In the genomic region with DNA sequence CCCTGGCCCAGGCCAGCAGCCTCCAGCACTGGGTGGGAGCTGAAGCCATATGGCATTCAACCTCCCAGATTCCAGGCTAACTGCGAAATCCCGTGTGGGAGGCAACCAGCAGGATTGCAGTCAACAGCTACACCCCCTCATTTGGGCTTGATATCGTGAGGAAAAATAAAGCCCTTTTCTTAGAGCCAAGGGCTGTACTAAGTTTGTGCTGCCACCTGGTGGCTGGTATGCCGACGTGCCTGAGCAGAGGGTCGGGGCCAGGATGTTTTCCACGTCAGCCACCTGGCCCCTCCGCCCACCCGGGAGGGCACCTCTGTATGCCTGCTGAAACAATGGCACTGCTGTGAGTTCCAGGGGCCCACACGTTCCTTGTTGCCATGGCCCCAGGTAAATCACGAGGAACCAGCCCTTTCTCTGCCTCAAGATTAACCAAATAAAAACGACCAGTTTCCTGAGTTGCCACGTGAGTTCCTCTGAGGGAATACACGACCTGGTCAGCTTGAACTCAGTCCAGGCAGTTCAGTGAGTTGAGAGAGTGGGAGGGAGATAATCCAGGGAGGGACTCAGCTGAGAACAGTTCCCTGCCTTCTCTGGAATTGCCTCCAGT, we compare ENCODE assay signal across 8 cellular contexts. TPM values are rescaled to one million over a fixed set of nuclear protein-coding genes. Genes with fewer than 3 reads are reported as not detected.
A peak's percentile ranks its signal among the peaks of the same experiment; 100 is the strongest.
DNase-seq lines count a peak whose midpoint lies in the region; ATAC-seq and TF ChIP-seq lines count a peak whose summit lies in the region.

No MANE protein-coding gene starts in this region.

- H3K27me3 ChIP-seq in Karpas-422 (ENCODE audit: low read length): no peaks in the 10 kb centered on the region
- no peaks in the 10 kb centered on the region for H3K27me3 ChIP-seq in body of pancreas
- no peaks in the 10 kb centered on the region for H3K27me3 ChIP-seq in iPS-18a (ENCODE audit: control insufficient read depth, insufficient read depth, low read length)

- peak; percentile 86 for ATAC-seq in body of pancreas
- ATAC-seq in HG03457 (IDR thresholded peaks at IDR 0.05; ENCODE audit: unreplicated experiment): no peak

- TF ChIP-seq CTCF in body of pancreas (IDR thresholded peaks at IDR 0.05): peak; percentile 80 to 96 (median 91)

- H3K4me1 ChIP-seq in Karpas-422 (ENCODE audit: low read length) (no peaks in the 10 kb centered on the region), body of pancreas (peaks cover 16% of the 10 kb centered on the region), iPS-18a (ENCODE audit: control insufficient read depth, low read depth, low read length) (peaks cover 4% of the 10 kb centered on the region)

- H3K4me3 ChIP-seq in Karpas-422 (ENCODE audit: low read length): no peak overlapping the region
- H3K4me3 ChIP-seq in body of pancreas: no peak overlapping the region
- H3K4me3 ChIP-seq in iPS-18a (ENCODE audit: low read length): no peak overlapping the region

- intact Hi-C loops in body of pancreas (cut with DNase I): no loop called here

- H3K9ac ChIP-seq in Karpas-422 (ENCODE audit: low read length) (no peak overlapping the region), iPS-18a (ENCODE audit: low read length) (peak overlapping the region; percentile 49)

- WGBS in body of pancreas, 2 donors: 2% methylated on average over 14 of the region's 14 CpGs; no CpG with 5 or more reads in 1 of the 2 donors

- no peak overlapping the region for H3K27ac ChIP-seq in Karpas-422 (ENCODE audit: low read length)
- peak overlapping the region; percentile 48 to 82 (median 64) for H3K27ac ChIP-seq in body of pancreas
- H3K27ac ChIP-seq in iPS-18a (ENCODE audit: low read length): peak overlapping the region; percentile 86

- H3K4me2 ChIP-seq in Karpas-422 (ENCODE audit: low read depth, low read length, poor library complexity, severe bottlenecking): no peak overlapping the region

- H3K9me2 ChIP-seq in Karpas-422 (replicated peaks; ENCODE audit: insufficient read depth, low read length): no peaks in the 10 kb centered on the region

- H3K79me2 ChIP-seq in Karpas-422 (ENCODE audit: low read length): no peaks in the 10 kb centered on the region

- H3K9me3 ChIP-seq in Karpas-422 (ENCODE audit: low read length): no peaks in the 10 kb centered on the region
- no peaks in the 10 kb centered on the region for H3K9me3 ChIP-seq in body of pancreas
- no peaks in the 10 kb centered on the region for H3K9me3 ChIP-seq in iPS-18a (ENCODE audit: control insufficient read depth, low read depth, low read length)

- H2AFZ ChIP-seq in Karpas-422 (ENCODE audit: low read length): no peak overlapping the region

- peak in 1 of 3 donors; percentile 23 for TF ChIP-seq POLR2A in body of pancreas (IDR thresholded peaks at IDR 0.05)

- DNase-seq in DMS53 (lab: John Stamatoyannopoulos, UW) (peak; percentile 70), Karpas-422 (peak; percentile 81), UCSD-AML1 (lab: John Stamatoyannopoulos, UW; ENCODE audit: unreplicated experiment) (peak; percentile 40), body of pancreas (peak; percentile 81 to 86 (median 83)), smooth muscle cell of the brain vasculature (ENCODE audit: low read depth, low spot score) (peak; percentile 29), T1000 (lab: John Stamatoyannopoulos, UW) (no peak)

- H4K20me1 ChIP-seq in Karpas-422 (ENCODE audit: insufficient read depth, low read depth, low read length): no peaks in the 10 kb centered on the region

- no peaks in the 10 kb centered on the region for H3K36me3 ChIP-seq in Karpas-422 (ENCODE audit: insufficient read depth, low read length)
- peaks cover 0 to 1% of the 10 kb centered on the region in 2 donors for H3K36me3 ChIP-seq in body of pancreas (replicated peaks in 1 of 2; ENCODE audit: insufficient read depth in 1 of 2, low read depth in 2 of 2)
- H3K36me3 ChIP-seq in iPS-18a (ENCODE audit: control insufficient read depth, low read depth, low read length): peaks cover 45% of the 10 kb centered on the region

RNA-seq across cellular contexts. Expression of a gene that starts 9.0 kb away (rescaled TPM):
- not detected in 2 replicates for total RNA-seq in Karpas-422 (2014; rRNA removed; shearing (Covaris generic); ENCODE audit: low replicate concordance)
- 10 to 100 TPM; 88.2 to 99.2 TPM for total RNA-seq in body of pancreas

RNA-seq across cellular contexts. Expression of a gene that starts 54.6 kb away (rescaled TPM):
- not detected in 2 replicates for total RNA-seq in Karpas-422 (2014; rRNA removed; shearing (Covaris generic); ENCODE audit: low replicate concordance)
- total RNA-seq in body of pancreas: 1 to 10 TPM in 1 of 2 donors, not detected in 1; 2.6 TPM

Comparison
In these comparisons a context has a peak if more than half of its experiments do, and no peak if none do; other contexts are left out.
1. RNA of a gene that starts 9.0 kb away (total RNA-seq): 88.2 to 99.2 TPM in body of pancreas; not detected in Karpas-422; every median in the first group is over 10 times any median in the second.